In the genomic region with DNA sequence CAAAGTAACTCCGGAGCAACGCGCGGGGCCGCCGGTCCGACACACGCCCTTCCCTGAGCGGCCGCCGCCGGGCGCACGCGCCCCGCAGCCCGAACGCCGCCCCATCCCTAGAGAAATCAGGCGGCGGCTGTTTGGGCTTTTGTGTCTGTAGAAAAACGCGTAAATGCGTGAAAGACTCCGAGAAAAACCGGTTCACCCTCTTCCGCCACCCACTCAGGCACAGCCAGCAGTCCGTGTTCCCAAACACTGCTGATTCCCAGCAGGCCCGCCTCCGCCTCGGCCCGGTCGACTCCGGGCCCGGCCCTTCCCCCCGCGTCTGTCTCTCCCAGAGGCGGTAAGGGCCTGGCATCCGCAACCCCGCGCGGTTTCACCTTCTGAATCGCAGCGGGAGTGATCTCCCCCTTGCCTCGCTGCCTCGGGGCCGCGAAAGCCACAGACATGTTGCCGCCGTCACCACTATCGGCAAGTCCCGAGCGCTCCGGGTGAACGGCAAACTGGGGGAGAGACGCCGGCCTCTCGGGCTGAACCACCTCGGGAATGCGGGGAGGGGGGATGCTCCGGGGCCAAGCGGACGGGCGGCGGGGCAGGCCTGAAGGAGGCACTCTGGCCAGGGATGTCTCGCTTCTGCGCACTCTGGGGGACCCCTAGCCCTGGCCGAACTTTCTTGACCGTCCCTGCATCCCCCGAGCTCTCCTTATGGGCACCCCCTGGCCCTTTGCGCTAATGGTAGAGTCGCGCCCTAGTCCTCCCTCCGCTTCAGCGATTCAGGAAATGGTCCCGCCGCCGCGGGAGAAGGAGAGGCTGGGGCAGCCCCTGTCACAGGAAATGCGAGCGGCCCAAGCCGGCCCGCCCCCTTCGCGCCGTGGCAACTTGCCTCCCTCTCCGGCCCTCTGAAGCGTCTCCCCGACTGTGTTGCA, we compare ENCODE assay signal across 1 cellular context.
TF ChIP-seq lines count a peak whose summit lies in the region.

SS18 (minus strand) TSS at position 484 of the 917 bp plus-strand sequence; CDS start at position 440, 44 bp downstream.

TF ChIP-seq in HepG2, 621 proteins besides CTCF, POLR2A, EP300 and RAD21 (continued from another document and continues in another):
- 0 out of 2 replicates have a peak, but pooled peaks have one; percentile 28 for TF ChIP-seq MAZ (IDR thresholded peaks at IDR 0.05; ENCODE audit: borderline replicate concordance, low read depth, low read length)
- TF ChIP-seq MAZ (CRISPR knock-in tag; IDR thresholded peaks at IDR 0.05; ENCODE audit: low read depth), result no peak
- no peak; the same call in 1 of the 2 replicates for TF ChIP-seq NCOA5 (CRISPR knock-in tag; IDR thresholded peaks at IDR 0.05)
- no peak for TF ChIP-seq KAT2B (IDR thresholded peaks at IDR 0.05; ENCODE audit: borderline replicate concordance, low read depth, low read length)
- TF ChIP-seq, protein P1, sequence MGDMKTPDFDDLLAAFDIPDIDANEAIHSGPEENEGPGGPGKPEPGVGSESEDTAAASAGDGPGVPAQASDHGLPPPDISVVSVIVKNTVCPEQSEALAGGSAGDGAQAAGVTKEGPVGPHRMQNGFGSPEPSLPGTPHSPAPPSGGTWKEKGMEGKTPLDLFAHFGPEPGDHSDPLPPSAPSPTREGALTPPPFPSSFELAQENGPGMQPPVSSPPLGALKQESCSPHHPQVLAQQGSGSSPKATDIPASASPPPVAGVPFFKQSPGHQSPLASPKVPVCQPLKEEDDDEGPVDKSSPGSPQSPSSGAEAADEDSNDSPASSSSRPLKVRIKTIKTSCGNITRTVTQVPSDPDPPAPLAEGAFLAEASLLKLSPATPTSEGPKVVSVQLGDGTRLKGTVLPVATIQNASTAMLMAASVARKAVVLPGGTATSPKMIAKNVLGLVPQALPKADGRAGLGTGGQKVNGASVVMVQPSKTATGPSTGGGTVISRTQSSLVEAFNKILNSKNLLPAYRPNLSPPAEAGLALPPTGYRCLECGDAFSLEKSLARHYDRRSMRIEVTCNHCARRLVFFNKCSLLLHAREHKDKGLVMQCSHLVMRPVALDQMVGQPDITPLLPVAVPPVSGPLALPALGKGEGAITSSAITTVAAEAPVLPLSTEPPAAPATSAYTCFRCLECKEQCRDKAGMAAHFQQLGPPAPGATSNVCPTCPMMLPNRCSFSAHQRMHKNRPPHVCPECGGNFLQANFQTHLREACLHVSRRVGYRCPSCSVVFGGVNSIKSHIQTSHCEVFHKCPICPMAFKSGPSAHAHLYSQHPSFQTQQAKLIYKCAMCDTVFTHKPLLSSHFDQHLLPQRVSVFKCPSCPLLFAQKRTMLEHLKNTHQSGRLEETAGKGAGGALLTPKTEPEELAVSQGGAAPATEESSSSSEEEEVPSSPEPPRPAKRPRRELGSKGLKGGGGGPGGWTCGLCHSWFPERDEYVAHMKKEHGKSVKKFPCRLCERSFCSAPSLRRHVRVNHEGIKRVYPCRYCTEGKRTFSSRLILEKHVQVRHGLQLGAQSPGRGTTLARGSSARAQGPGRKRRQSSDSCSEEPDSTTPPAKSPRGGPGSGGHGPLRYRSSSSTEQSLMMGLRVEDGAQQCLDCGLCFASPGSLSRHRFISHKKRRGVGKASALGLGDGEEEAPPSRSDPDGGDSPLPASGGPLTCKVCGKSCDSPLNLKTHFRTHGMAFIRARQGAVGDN (CRISPR knock-in tag; IDR thresholded peaks at IDR 0.05), result peak; percentile 85
- TF ChIP-seq ZNF749 (CRISPR knock-in tag; IDR thresholded peaks at IDR 0.05; ENCODE audit: borderline replicate concordance), result 0 out of 2 replicates have a peak, but pooled peaks have one; percentile 34
- TF ChIP-seq, protein P2, sequence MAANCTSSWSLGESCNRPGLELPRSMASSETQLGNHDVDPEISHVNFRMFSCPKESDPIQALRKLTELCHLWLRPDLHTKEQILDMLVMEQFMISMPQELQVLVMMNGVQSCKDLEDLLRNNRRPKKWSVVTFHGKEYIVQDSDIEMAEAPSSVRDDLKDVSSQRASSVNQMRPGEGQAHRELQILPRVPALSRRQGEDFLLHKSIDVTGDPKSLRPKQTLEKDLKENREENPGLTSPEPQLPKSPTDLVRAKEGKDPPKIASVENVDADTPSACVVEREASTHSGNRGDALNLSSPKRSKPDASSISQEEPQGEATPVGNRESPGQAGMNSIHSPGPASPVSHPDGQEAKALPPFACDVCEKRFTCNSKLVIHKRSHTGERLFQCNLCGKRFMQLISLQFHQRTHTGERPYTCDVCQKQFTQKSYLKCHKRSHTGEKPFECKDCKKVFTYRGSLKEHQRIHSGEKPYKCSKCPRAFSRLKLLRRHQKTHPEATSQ (CRISPR knock-in tag; IDR thresholded peaks at IDR 0.05; ENCODE audit: borderline replicate concordance), result no peak
- TF ChIP-seq DMAP1 (CRISPR knock-in tag; IDR thresholded peaks at IDR 0.05), result peak; percentile 53; the same call in 1 of the 2 replicates
- no peak for TF ChIP-seq FOXO4 (CRISPR knock-in tag; conservative IDR thresholded peaks at IDR 0.05)
- TF ChIP-seq ZNF547 (CRISPR knock-in tag; IDR thresholded peaks at IDR 0.05), result peak; percentile 58; the same call in 1 of the 2 replicates
- TF ChIP-seq BCL3 (CRISPR knock-in tag; IDR thresholded peaks at IDR 0.05), result peak; percentile 64; the same call in 1 of the 2 replicates
- TF ChIP-seq ELF4 (CRISPR knock-in tag; IDR thresholded peaks at IDR 0.05; ENCODE audit: borderline replicate concordance), result no peak
- TF ChIP-seq USF2 (IDR thresholded peaks at IDR 0.05; ENCODE audit: low read depth, low read length), result no peak
- no peak for TF ChIP-seq USF2 (CRISPR knock-in tag; IDR thresholded peaks at IDR 0.05; ENCODE audit: borderline replicate concordance)
- peak; percentile 99 for TF ChIP-seq FOXK2 (IDR thresholded peaks at IDR 0.05)
- TF ChIP-seq ZNF124 (CRISPR knock-in tag; IDR thresholded peaks at IDR 0.05), result 0 out of 2 replicates have a peak, but pooled peaks have one; percentile 41
- TF ChIP-seq, protein P3, sequence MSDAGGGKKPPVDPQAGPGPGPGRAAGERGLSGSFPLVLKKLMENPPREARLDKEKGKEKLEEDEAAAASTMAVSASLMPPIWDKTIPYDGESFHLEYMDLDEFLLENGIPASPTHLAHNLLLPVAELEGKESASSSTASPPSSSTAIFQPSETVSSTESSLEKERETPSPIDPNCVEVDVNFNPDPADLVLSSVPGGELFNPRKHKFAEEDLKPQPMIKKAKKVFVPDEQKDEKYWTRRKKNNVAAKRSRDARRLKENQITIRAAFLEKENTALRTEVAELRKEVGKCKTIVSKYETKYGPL (CRISPR knock-in tag; IDR thresholded peaks at IDR 0.05), result 0 out of 2 replicates have a peak, but pooled peaks have one; percentile 42
- peak; percentile 74; the same call in 1 of the 2 replicates for TF ChIP-seq ZNF343 (CRISPR knock-in tag; IDR thresholded peaks at IDR 0.05)
- TF ChIP-seq ZNF383 (CRISPR knock-in tag; IDR thresholded peaks at IDR 0.05; ENCODE audit: borderline replicate concordance), result peak; percentile 78; the same call in 1 of the 2 replicates
- peak; percentile 65 for TF ChIP-seq ZNF329 (CRISPR knock-in tag; IDR thresholded peaks at IDR 0.05; ENCODE audit: low read depth)
- peak; percentile 68; the same call in 1 of the 2 replicates for TF ChIP-seq KAT7 (CRISPR knock-in tag; IDR thresholded peaks at IDR 0.05; ENCODE audit: borderline replicate concordance)
- 0 out of 2 replicates have a peak, but pooled peaks have one; percentile 21 for TF ChIP-seq MTF1 (CRISPR knock-in tag; IDR thresholded peaks at IDR 0.05)
- TF ChIP-seq ETV5 (CRISPR knock-in tag; IDR thresholded peaks at IDR 0.05; ENCODE audit: borderline replicate concordance), result peak; percentile 45; the same call in 1 of the 2 replicates
- TF ChIP-seq, protein P4, sequence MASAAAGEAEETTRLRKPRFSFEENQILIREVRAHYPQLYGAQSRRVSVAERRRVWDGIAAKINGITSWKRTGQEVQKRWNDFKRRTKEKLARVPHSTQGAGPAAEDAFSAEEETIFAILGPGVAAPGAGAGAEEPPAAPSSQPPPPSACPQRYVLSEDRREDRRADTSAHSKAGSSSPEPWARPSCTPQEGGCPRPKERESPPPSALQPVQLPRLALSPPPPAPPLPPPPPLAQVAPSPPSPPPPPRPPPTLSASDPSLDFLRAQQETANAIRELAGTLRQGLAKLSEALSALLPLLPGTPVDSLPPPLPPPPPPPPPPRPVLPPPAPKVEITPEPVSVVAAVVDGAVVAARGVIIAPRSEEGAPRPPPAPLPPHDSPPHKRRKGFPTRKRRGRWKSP (CRISPR knock-in tag; IDR thresholded peaks at IDR 0.05), result peak; percentile 81; the same call in 1 of the 2 replicates
- no peak; the same call in 1 of the 2 replicates for TF ChIP-seq IRX3 (CRISPR knock-in tag; IDR thresholded peaks at IDR 0.05; ENCODE audit: borderline replicate concordance, low read depth)
- TF ChIP-seq, protein P5, sequence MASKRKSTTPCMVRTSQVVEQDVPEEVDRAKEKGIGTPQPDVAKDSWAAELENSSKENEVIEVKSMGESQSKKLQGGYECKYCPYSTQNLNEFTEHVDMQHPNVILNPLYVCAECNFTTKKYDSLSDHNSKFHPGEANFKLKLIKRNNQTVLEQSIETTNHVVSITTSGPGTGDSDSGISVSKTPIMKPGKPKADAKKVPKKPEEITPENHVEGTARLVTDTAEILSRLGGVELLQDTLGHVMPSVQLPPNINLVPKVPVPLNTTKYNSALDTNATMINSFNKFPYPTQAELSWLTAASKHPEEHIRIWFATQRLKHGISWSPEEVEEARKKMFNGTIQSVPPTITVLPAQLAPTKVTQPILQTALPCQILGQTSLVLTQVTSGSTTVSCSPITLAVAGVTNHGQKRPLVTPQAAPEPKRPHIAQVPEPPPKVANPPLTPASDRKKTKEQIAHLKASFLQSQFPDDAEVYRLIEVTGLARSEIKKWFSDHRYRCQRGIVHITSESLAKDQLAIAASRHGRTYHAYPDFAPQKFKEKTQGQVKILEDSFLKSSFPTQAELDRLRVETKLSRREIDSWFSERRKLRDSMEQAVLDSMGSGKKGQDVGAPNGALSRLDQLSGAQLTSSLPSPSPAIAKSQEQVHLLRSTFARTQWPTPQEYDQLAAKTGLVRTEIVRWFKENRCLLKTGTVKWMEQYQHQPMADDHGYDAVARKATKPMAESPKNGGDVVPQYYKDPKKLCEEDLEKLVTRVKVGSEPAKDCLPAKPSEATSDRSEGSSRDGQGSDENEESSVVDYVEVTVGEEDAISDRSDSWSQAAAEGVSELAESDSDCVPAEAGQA (IDR thresholded peaks at IDR 0.05; ENCODE audit: low read depth), result peak; percentile 41; the same call in 1 of the 2 replicates
- TF ChIP-seq, protein P5 (CRISPR knock-in tag; IDR thresholded peaks at IDR 0.05; ENCODE audit: borderline replicate concordance), result no peak
- TF ChIP-seq, protein P6, sequence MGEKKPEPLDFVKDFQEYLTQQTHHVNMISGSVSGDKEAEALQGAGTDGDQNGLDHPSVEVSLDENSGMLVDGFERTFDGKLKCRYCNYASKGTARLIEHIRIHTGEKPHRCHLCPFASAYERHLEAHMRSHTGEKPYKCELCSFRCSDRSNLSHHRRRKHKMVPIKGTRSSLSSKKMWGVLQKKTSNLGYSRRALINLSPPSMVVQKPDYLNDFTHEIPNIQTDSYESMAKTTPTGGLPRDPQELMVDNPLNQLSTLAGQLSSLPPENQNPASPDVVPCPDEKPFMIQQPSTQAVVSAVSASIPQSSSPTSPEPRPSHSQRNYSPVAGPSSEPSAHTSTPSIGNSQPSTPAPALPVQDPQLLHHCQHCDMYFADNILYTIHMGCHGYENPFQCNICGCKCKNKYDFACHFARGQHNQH (CRISPR knock-in tag; IDR thresholded peaks at IDR 0.05), result peak; percentile 11; the same call in 1 of the 2 replicates
- peak; percentile 94 for TF ChIP-seq ZFY (CRISPR knock-in tag; IDR thresholded peaks at IDR 0.05)
- peak; percentile 41 for TF ChIP-seq ZNF430 (CRISPR knock-in tag; IDR thresholded peaks at IDR 0.05)
- peak; percentile 37; the same call in 1 of the 2 replicates for TF ChIP-seq ZNF263 (CRISPR knock-in tag; IDR thresholded peaks at IDR 0.05)
